1 cellular context compared by ENCODE assay signal in genomic region chr12:108731105-108731865, GRCh38.
A peak's percentile ranks its signal among the peaks of the same experiment; 100 is the strongest.
TF ChIP-seq lines count a peak whose summit lies in the region.

Gene CORO1C (minus strand): TSS chr12:108731518. CDS start chr12:108701318, 30,200 bp downstream.

TF ChIP-seq in HEK293, 187 proteins besides CTCF, POLR2A, EP300 and RAD21 (continued from another document):
- TF ChIP-seq SP3 (tag by site-specific recombination; IDR thresholded peaks at IDR 0.05) (peak; percentile 95; the same call in 1 of the 2 replicates), ZNF513 (tag by site-specific recombination; IDR thresholded peaks at IDR 0.05) (no peak), ZNF140 (tag by site-specific recombination; IDR thresholded peaks at IDR 0.05) (no peak), REPIN1 (tag by site-specific recombination; IDR thresholded peaks at IDR 0.05; ENCODE audit: low read depth) (no peak), ZNF704 (tag by site-specific recombination; IDR thresholded peaks at IDR 0.05) (no peak), ZNF555 (tag by site-specific recombination; conservative IDR thresholded peaks at IDR 0.05) (no peak), ZNF621 (tag by site-specific recombination; IDR thresholded peaks at IDR 0.05) (no peak)
